1 cellular context compared by ENCODE assay signal in the genomic region with DNA sequence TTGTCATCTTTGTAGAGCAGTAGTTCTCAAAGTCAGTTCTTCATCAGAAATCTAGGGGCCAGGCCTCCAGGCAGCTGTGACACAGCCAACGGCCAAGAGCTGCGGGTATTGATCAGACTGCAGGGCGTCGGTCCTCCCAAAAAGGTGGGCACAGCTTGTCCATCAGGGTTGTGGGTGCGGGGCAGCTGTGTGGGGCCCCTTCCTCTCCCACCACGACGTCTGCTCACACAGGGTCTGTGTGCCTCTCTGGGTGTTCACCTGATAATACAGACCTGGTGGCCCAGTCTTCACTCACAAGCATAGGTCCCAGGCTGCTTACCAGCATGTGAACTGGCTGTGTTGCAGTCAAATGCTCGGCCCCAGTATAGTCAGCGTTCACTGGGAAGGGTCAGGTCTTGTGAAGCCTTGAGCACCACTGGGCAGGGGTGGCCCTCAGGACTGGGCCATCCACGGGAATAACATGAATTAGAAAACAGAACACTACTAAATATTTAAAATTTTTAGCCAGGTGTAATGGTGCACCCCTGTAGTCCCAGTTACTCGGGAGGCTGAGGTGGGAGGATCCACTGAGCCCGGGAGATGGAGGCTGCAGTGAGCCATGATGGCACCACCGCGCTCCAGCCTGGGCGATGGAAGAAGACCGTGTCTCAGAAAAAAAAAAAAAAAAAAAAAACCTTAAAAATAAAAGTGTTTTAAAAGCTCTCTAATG.
TF ChIP-seq lines count a peak whose summit lies in the region.

No MANE protein-coding gene starts in this region.

TF ChIP-seq in GM23338, 12 proteins besides CTCF, POLR2A, EP300 and RAD21 (continued from another document):
- TF ChIP-seq, protein P1, sequence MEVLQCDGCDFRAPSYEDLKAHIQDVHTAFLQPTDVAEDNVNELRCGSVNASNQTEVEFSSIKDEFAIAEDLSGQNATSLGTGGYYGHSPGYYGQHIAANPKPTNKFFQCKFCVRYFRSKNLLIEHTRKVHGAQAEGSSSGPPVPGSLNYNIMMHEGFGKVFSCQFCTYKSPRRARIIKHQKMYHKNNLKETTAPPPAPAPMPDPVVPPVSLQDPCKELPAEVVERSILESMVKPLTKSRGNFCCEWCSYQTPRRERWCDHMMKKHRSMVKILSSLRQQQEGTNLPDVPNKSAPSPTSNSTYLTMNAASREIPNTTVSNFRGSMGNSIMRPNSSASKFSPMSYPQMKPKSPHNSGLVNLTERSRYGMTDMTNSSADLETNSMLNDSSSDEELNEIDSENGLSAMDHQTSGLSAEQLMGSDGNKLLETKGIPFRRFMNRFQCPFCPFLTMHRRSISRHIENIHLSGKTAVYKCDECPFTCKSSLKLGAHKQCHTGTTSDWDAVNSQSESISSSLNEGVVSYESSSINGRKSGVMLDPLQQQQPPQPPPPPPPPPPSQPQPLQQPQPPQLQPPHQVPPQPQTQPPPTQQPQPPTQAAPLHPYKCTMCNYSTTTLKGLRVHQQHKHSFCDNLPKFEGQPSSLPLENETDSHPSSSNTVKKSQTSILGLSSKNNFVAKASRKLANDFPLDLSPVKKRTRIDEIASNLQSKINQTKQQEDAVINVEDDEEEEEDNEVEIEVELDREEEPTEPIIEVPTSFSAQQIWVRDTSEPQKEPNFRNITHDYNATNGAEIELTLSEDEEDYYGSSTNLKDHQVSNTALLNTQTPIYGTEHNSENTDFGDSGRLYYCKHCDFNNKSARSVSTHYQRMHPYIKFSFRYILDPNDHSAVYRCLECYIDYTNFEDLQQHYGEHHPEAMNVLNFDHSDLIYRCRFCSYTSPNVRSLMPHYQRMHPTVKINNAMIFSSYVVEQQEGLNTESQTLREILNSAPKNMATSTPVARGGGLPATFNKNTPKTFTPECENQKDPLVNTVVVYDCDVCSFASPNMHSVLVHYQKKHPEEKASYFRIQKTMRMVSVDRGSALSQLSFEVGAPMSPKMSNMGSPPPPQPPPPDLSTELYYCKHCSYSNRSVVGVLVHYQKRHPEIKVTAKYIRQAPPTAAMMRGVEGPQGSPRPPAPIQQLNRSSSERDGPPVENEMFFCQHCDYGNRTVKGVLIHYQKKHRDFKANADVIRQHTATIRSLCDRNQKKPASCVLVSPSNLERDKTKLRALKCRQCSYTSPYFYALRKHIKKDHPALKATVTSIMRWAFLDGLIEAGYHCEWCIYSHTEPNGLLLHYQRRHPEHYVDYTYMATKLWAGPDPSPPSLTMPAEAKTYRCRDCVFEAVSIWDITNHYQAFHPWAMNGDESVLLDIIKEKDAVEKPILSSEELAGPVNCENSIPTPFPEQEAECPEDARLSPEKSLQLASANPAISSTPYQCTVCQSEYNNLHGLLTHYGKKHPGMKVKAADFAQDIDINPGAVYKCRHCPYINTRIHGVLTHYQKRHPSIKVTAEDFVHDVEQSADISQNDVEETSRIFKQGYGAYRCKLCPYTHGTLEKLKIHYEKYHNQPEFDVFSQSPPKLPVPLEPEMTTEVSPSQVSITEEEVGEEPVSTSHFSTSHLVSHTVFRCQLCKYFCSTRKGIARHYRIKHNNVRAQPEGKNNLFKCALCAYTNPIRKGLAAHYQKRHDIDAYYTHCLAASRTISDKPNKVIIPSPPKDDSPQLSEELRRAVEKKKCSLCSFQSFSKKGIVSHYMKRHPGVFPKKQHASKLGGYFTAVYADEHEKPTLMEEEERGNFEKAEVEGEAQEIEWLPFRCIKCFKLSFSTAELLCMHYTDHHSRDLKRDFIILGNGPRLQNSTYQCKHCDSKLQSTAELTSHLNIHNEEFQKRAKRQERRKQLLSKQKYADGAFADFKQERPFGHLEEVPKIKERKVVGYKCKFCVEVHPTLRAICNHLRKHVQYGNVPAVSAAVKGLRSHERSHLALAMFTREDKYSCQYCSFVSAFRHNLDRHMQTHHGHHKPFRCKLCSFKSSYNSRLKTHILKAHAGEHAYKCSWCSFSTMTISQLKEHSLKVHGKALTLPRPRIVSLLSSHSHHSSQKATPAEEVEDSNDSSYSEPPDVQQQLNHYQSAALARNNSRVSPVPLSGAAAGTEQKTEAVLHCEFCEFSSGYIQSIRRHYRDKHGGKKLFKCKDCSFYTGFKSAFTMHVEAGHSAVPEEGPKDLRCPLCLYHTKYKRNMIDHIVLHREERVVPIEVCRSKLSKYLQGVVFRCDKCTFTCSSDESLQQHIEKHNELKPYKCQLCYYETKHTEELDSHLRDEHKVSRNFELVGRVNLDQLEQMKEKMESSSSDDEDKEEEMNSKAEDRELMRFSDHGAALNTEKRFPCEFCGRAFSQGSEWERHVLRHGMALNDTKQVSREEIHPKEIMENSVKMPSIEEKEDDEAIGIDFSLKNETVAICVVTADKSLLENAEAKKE (CRISPR knock-in tag; IDR thresholded peaks at IDR 0.05), result no peak
- TF ChIP-seq POLR2AphosphoS5 (IDR thresholded peaks at IDR 0.05; ENCODE audit: low read depth), result no peak
